In the genomic region with DNA sequence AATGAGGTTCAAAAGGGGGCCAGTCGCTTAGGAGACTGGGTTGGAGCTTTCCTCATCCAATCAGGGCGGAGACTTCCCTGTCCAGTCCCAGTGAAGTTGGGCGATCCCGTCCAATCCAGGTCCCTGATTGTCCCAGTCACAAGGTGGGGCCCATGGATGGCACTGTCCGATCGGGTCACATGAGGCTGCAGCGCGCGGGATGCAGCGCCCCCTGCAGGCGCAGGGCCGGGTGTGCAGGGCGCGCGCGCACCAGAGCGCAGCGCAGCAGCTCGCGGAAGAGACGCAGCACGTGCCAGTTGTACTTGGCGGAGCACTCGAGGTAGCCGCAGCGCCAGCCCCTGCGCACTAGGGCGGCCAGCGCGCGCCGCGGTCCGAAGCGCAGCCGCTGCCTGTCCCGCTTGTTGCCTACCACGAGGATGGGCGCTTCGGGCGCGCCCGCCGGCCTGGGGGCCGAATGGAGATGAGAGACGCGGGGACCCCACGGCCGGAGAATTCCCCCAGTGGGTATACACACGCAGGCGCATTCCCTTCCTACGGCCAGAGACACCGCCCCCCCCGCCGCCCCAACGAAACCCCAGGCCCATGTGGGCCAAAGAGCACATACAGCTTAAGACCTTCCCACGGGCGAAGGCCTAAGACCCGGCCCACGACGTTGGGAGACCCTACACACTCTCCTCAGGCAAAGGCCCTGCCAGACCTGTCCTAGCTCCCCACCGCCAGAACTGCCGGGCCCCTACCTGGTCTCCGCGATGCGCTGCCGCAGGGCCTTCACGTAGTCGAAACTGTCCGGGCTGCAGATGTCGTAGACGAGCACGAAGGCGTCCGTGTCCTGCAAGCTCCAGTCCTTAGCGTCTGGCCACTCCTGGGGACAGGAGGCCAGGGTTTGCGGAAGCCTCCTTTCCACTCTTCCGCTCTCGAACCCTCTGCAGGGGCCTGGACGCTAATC, we compare ENCODE assay signal across 8 cellular contexts. TPM values are rescaled to one million over a fixed set of nuclear protein-coding genes. Genes with fewer than 3 reads are reported as not detected.
A peak's percentile ranks its signal among the peaks of the same experiment; 100 is the strongest.
DNase-seq lines count a peak whose midpoint lies in the region; ATAC-seq and TF ChIP-seq lines count a peak whose summit lies in the region.

No MANE protein-coding gene starts in this region.

- H3K27me3 Mint-ChIP-seq in neural crest cell (ENCODE audit: low read depth) = peaks cover 54% of the 10 kb centered on the region

- H3K27ac ChIP-seq in SJCRH30 (no peak overlapping the region), esophagus squamous epithelium (no peak overlapping the region)

- intact Hi-C loops in esophagus squamous epithelium (cut with DNase I) = no loop called here

- no peaks in the 10 kb centered on the region for H3K9me3 Mint-ChIP-seq in neural crest cell

- H3K4me3 ChIP-seq in SJCRH30 (peak overlapping the region; percentile 63), esophagus squamous epithelium (peak overlapping the region in 2 of 4 donors; percentile 48 to 59)

- TF ChIP-seq POLR2A in esophagus squamous epithelium (IDR thresholded peaks at IDR 0.05) = no peak

- H3K9me3 ChIP-seq in SJCRH30 (replicated peaks) (no peaks in the 10 kb centered on the region), esophagus squamous epithelium (no peaks in the 10 kb centered on the region)

- no peak overlapping the region for H3K27ac Mint-ChIP-seq in neural crest cell (ENCODE audit: unreplicated experiment)

- H3K36me3 Mint-ChIP-seq in neural crest cell (ENCODE audit: low read depth) = no peaks in the 10 kb centered on the region

- TF ChIP-seq CTCF in esophagus squamous epithelium (IDR thresholded peaks at IDR 0.05) = peak in 5 of 6 experiments; percentile 38 to 78 (median 56)
- peak; percentile 64 for TF ChIP-seq CTCF in neural crest cell (conservative IDR thresholded peaks at IDR 0.05)

- H3K4me1 ChIP-seq in SJCRH30 = peaks cover 30% of the 10 kb centered on the region
- peaks cover 57 to 77% (median 69%) of the 10 kb centered on the region in 3 donors for H3K4me1 ChIP-seq in esophagus squamous epithelium

- 40 to 42% methylated on average over 21 to 27 of the region's 80 CpGs for WGBS in esophagus squamous epithelium, 2 donors

- no peaks in the 10 kb centered on the region for H3K27me3 ChIP-seq in SJCRH30
- peaks cover 5 to 46% (median 8%) of the 10 kb centered on the region in 4 donors for H3K27me3 ChIP-seq in esophagus squamous epithelium

- H3K36me3 ChIP-seq in SJCRH30 = no peaks in the 10 kb centered on the region
- H3K36me3 ChIP-seq in esophagus squamous epithelium = peaks cover 0 to 9% (median 0%) of the 10 kb centered on the region in 3 donors

- ATAC-seq in HG03135 (IDR thresholded peaks at IDR 0.05; ENCODE audit: unreplicated experiment) (no peak), HG02981 (IDR thresholded peaks at IDR 0.05; ENCODE audit: unreplicated experiment) (no peak), HG03025 (IDR thresholded peaks at IDR 0.05; ENCODE audit: low FRiP score, unreplicated experiment) (no peak)

- peak overlapping the region; percentile 32 for H3K4me3 Mint-ChIP-seq in neural crest cell

- H3K4me1 Mint-ChIP-seq in neural crest cell = peaks cover 17% of the 10 kb centered on the region

- DNase-seq in DMS53 treated with DMSO at 0.1 percent for 48 hours (lab: John Stamatoyannopoulos, UW; ENCODE audit: unreplicated experiment) (peak; percentile 10), SJCRH30 (no peak), esophagus squamous epithelium (lab: John Stamatoyannopoulos, UW) (no peak), neural crest cell (ENCODE audit: low read depth, low spot score) (no peak), COLO668 (lab: John Stamatoyannopoulos, UW; ENCODE audit: unreplicated experiment) (no peak)

RNA-seq across cellular contexts. Expression of a gene that starts 2.1 kb away (rescaled TPM):
- 4.1 and 4.3 TPM in 2 replicates for total RNA-seq in SJCRH30 (2014; rRNA removed; shearing (Covaris generic))
- 1 to 10 TPM in 1 of 4 donors, under 1 TPM in 2, not detected in 1; 0.38 to 3.5 (median 0.75) TPM for total RNA-seq in esophagus squamous epithelium
- 0.27 and 0.63 TPM in 2 replicates for total RNA-seq in neural crest cell

RNA-seq across cellular contexts. Expression of a gene that starts 6.9 kb away (rescaled TPM):
- 5.0 and 6.4 TPM in 2 replicates for total RNA-seq in SJCRH30 (2014; rRNA removed; shearing (Covaris generic))
- total RNA-seq in esophagus squamous epithelium (10 to 100 TPM; 26.9 to 52.1 (median 36.9) TPM), neural crest cell (7.8 and 8.9 TPM in 2 replicates)

RNA-seq across cellular contexts. Expression of a gene that starts 45.3 kb away (rescaled TPM):
- total RNA-seq in SJCRH30 (2014; rRNA removed; shearing (Covaris generic)) = 275 and 298 TPM in 2 replicates
- 100 to 1,000 TPM; 124 to 217 (median 174) TPM for total RNA-seq in esophagus squamous epithelium
- total RNA-seq in neural crest cell = 483 and 497 TPM in 2 replicates

RNA-seq across cellular contexts. Expression of a gene that starts 45.6 kb away (rescaled TPM):
- 20.3 and 21.8 TPM in 2 replicates for total RNA-seq in SJCRH30 (2014; rRNA removed; shearing (Covaris generic))
- 10 to 100 TPM; 14.3 to 28.2 (median 20.1) TPM for total RNA-seq in esophagus squamous epithelium
- total RNA-seq in neural crest cell = 64.9 and 65.6 TPM in 2 replicates
